ENCODE assay signal across 14 cellular contexts in genomic region chr11:130606781-130607511, GRCh38.
DNase-seq lines count a peak whose midpoint lies in the region; ATAC-seq and TF ChIP-seq lines count a peak whose summit lies in the region.
"Had no signal": no experiment of that assay in that cellular context is flagged by ENCODE, and none has a peak within 500 bp of the region (broad histone marks: within the 10 kb centered on the region; RNA-seq: fewer than 3 reads in every experiment).

No MANE protein-coding gene starts in this region.

- no peaks in the 10 kb centered on the region for H3K9me3 Mint-ChIP-seq in osteocyte (ENCODE audit: unreplicated experiment)
- no peaks in the 10 kb centered on the region for H3K9me3 Mint-ChIP-seq in Caco-2 (ENCODE audit: unreplicated experiment)
- H3K9me3 Mint-ChIP-seq: naive thymus-derived CD4-positive, alpha-beta T cell; stimulated activated naive CD8-positive, alpha-beta T cell treated with anti-CD3 and anti-CD28 coated beads, Interleukin-15, amount 100 ng/mL, for 72 hours had no signal

- H3K36me3 Mint-ChIP-seq in osteocyte (ENCODE audit: unreplicated experiment) (no peaks in the 10 kb centered on the region), Caco-2 (ENCODE audit: insufficient read depth, unreplicated experiment) (no peaks in the 10 kb centered on the region)
- H3K36me3 Mint-ChIP-seq: naive thymus-derived CD4-positive, alpha-beta T cell had no signal

- H3K4me3 ChIP-seq in fibroblast of the aortic adventitia (ENCODE audit: low read depth, low read length): no peak overlapping the region
- no peak overlapping the region for H3K4me3 ChIP-seq in Caco-2 (ENCODE audit: low read depth, low read length)
- H3K4me3 ChIP-seq: A549 had no signal

- DNase-seq in Right ventricle myocardium inferior (ENCODE audit: missing footprints) (peak; percentile 81), cardiac septum (ENCODE audit: low spot score) (no peak), fibroblast of the aortic adventitia (ENCODE audit: low read depth) (peak; percentile 77), osteocyte (ENCODE audit: extremely low spot score, unreplicated experiment) (peak; percentile 90), NCI-H510A treated with DMSO at 0.1 percent for 48 hours (lab: John Stamatoyannopoulos, UW) (no peak), Caco-2 (no peak), T-helper 9 cell (no peak)
- no peak for DNase-seq in stimulated activated naive CD4-positive, alpha-beta T cell treated with Interleukin-2 at 50 U/mL for 16 hours (lab: John Stamatoyannopoulos, UW)
- DNase-seq: activated CD8-positive, alpha-beta memory T cell treated with anti-CD3 and anti-CD28 coated beads, Interleukin-2, amount 50 U/mL, for 48 hours; naive thymus-derived CD4-positive, alpha-beta T cell; NCI-H2227 treated with DMSO at 0.1 percent for 48 hours; RPMI8226; stimulated activated naive CD8-positive, alpha-beta T cell treated with anti-CD3 and anti-CD28 coated beads, Interleukin-15, amount 100 ng/mL, for 72 hours had no signal

- no peaks in the 10 kb centered on the region for H3K27me3 Mint-ChIP-seq in osteocyte (ENCODE audit: unreplicated experiment)
- peaks cover 3% of the 10 kb centered on the region for H3K27me3 Mint-ChIP-seq in Caco-2 (ENCODE audit: insufficient read depth, unreplicated experiment)
- H3K27me3 Mint-ChIP-seq: stimulated activated naive CD8-positive, alpha-beta T cell treated with anti-CD3 and anti-CD28 coated beads, Interleukin-15, amount 100 ng/mL, for 72 hours had no signal

- no peak for TF ChIP-seq CTCF in fibroblast of the aortic adventitia (IDR thresholded peaks at IDR 0.05; ENCODE audit: insufficient read depth, low read length)
- TF ChIP-seq CTCF in osteocyte (IDR thresholded peaks at IDR 0.05): no peak
- no peak for TF ChIP-seq CTCF in Caco-2 (IDR thresholded peaks at IDR 0.05; ENCODE audit: insufficient read depth in 1 of 2, low read depth in 1 of 2, low read length in 1 of 2, severe bottlenecking in 1 of 2, unreplicated experiment in 1 of 2)

- CTCF ChIA-PET in Caco-2 (lab: Charles Lee): no interaction called here

- H3K4me1 ChIP-seq in Caco-2: no peaks in the 10 kb centered on the region; the same call in 1 of the 2 replicates

- no TSS peak for BruUV-seq in Caco-2 (replicated peaks; lab: Mats Ljungman, UMichigan)

- peak; percentile 16 for ATAC-seq in Right ventricle myocardium inferior
- ATAC-seq: A549; naive thymus-derived CD4-positive, alpha-beta T cell; stimulated activated naive CD8-positive, alpha-beta T cell treated with anti-CD3 and anti-CD28 coated beads, Interleukin-15, amount 100 ng/mL, for 72 hours had no signal

- H3K27ac Mint-ChIP-seq in osteocyte (ENCODE audit: unreplicated experiment) (peak overlapping the region; percentile 96), Caco-2 (ENCODE audit: unreplicated experiment) (no peak overlapping the region)
- H3K27ac Mint-ChIP-seq: naive thymus-derived CD4-positive, alpha-beta T cell; stimulated activated naive CD8-positive, alpha-beta T cell treated with anti-CD3 and anti-CD28 coated beads, Interleukin-15, amount 100 ng/mL, for 72 hours had no signal

- no peaks in the 10 kb centered on the region for H3K36me3 ChIP-seq in Caco-2 (ENCODE audit: control insufficient read depth, insufficient read depth, low read length)

- H3K9me3 ChIP-seq in Caco-2: no peaks in the 10 kb centered on the region
- H3K9me3 ChIP-seq: A549 had no signal

- peaks cover 75% of the 10 kb centered on the region for H3K4me1 Mint-ChIP-seq in osteocyte (ENCODE audit: unreplicated experiment)
- H3K4me1 Mint-ChIP-seq in Caco-2 (ENCODE audit: low read depth, unreplicated experiment): no peaks in the 10 kb centered on the region
- H3K4me1 Mint-ChIP-seq: naive thymus-derived CD4-positive, alpha-beta T cell; stimulated activated naive CD8-positive, alpha-beta T cell treated with anti-CD3 and anti-CD28 coated beads, Interleukin-15, amount 100 ng/mL, for 72 hours had no signal

- intact Hi-C loops in Right ventricle myocardium inferior (cut with DNase I) (loop anchor here (5.0 kb wide), 1 partner anchor 155 kb away; no protein-coding TSS in a partner anchor), cardiac septum (cut with DNase I) (no loop called here), Caco-2 (cut with micrococcal nuclease; ENCODE audit: unreplicated experiment) (no loop called here)

- POLR2A ChIA-PET in Caco-2 (lab: Charles Lee): no interaction called here

- no peak overlapping the region for H3K4me3 Mint-ChIP-seq in osteocyte (ENCODE audit: unreplicated experiment)
- H3K4me3 Mint-ChIP-seq in Caco-2 (ENCODE audit: unreplicated experiment): no peak overlapping the region
- H3K4me3 Mint-ChIP-seq: naive thymus-derived CD4-positive, alpha-beta T cell; stimulated activated naive CD8-positive, alpha-beta T cell treated with anti-CD3 and anti-CD28 coated beads, Interleukin-15, amount 100 ng/mL, for 72 hours had no signal

- H3K27me3 ChIP-seq in Caco-2 (replicated peaks; ENCODE audit: control insufficient read depth, insufficient read depth, low read length): no peaks in the 10 kb centered on the region

Comparison
In these comparisons a context has a peak if more than half of its experiments do, and no peak if none do; other contexts are left out.
1. DNase-seq: peak in Right ventricle myocardium inferior (single experiment), fibroblast of the aortic adventitia (single experiment) and osteocyte (single experiment); none in cardiac septum (single experiment), NCI-H510A treated with DMSO at 0.1 percent for 48 hours (single experiment), stimulated activated naive CD4-positive, alpha-beta T cell treated with Interleukin-2 at 50 U/mL for 16 hours (single experiment), Caco-2 (0 of 2) and T-helper 9 cell (single experiment).